ENCODE assay signal across 31 cellular contexts in genomic region chr18:46133534-46133933, GRCh38.
"Had no signal": no experiment of that assay in that cellular context is flagged by ENCODE, and none has a peak within 500 bp of the region (broad histone marks: within the 10 kb centered on the region; RNA-seq: fewer than 3 reads in every experiment).

No MANE protein-coding gene starts in this region.

- H3K4me1 ChIP-seq: adrenal gland, body of pancreas, esophagus muscularis mucosa, foreskin keratinocyte had no signal

- H3K27ac Mint-ChIP-seq: activated CD4-positive, alpha-beta memory T cell treated with anti-CD3 and anti-CD28 coated beads, Interleukin-2, amount 10 ng/mL, durations not matched to agents 7 days and 5 days; activated CD4-positive, alpha-beta T cell treated with anti-CD3 and anti-CD28 coated beads, Interleukin-2, amount 10 ng/mL, durations not matched to agents 7 days and 5 days; activated naive CD4-positive, alpha-beta T cell treated with anti-CD3 and anti-CD28 coated beads for 36 hours; activated naive CD4-positive, alpha-beta T cell treated with anti-CD3 and anti-CD28 coated beads, Interleukin-2, amount 50 U/mL, for 24 hours; activated naive CD8-positive, alpha-beta T cell treated with anti-CD3 and anti-CD28 coated beads for 36 hours; activated naive CD8-positive, alpha-beta T cell treated with anti-CD3 and anti-CD28 coated beads, Interleukin-2, amount 50 U/mL, for 24 hours; activated T-helper 1 cell treated with anti-CD3 and anti-CD28 coated beads, Interleukin-12 subunit alpha, Interleukin-12 subunit beta, Interleukin-2, Interleukin-4 antibody, amounts not matched to agents 30 ng/mL and 10 ng/mL and 1 ng/mL, durations not matched to agents 14 hours and 24 hours and 36 hours; activated T-helper 2 cell treated with anti-CD3 and anti-CD28 coated beads, Interferon-gamma antibody, Interleukin-2, Interleukin-4, amounts not matched to agents 10 μg/mL and 5 μg/mL and 100 μg/mL, durations not matched to agents 14 hours and 24 hours and 36 hours; effector memory CD8-positive, alpha-beta T cell had no signal

- H3K4me3 Mint-ChIP-seq: activated CD4-positive, alpha-beta memory T cell treated with anti-CD3 and anti-CD28 coated beads, Interleukin-2, amount 10 ng/mL, durations not matched to agents 7 days and 5 days; activated CD4-positive, alpha-beta T cell treated with anti-CD3 and anti-CD28 coated beads, Interleukin-2, amount 10 ng/mL, durations not matched to agents 7 days and 5 days; activated naive CD4-positive, alpha-beta T cell treated with anti-CD3 and anti-CD28 coated beads for 36 hours; activated naive CD4-positive, alpha-beta T cell treated with anti-CD3 and anti-CD28 coated beads, Interleukin-2, amount 50 U/mL, for 24 hours; activated naive CD8-positive, alpha-beta T cell treated with anti-CD3 and anti-CD28 coated beads for 36 hours; activated naive CD8-positive, alpha-beta T cell treated with anti-CD3 and anti-CD28 coated beads, Interleukin-2, amount 50 U/mL, for 24 hours; activated T-helper 1 cell treated with anti-CD3 and anti-CD28 coated beads, Interleukin-12 subunit alpha, Interleukin-12 subunit beta, Interleukin-2, Interleukin-4 antibody, amounts not matched to agents 30 ng/mL and 10 ng/mL and 1 ng/mL, durations not matched to agents 14 hours and 24 hours and 36 hours; effector memory CD8-positive, alpha-beta T cell had no signal

- DNase-seq: activated CD4-positive, alpha-beta memory T cell treated with anti-CD3 and anti-CD28 coated beads, Interleukin-2, amount 10 ng/mL, durations not matched to agents 7 days and 5 days; activated CD4-positive, alpha-beta T cell treated with anti-CD3 and anti-CD28 coated beads for 1 hour; activated CD4-positive, alpha-beta T cell treated with anti-CD3 and anti-CD28 coated beads for 4 hours; activated CD4-positive, alpha-beta T cell treated with anti-CD3 and anti-CD28 coated beads, Interleukin-2, amount 10 ng/mL, durations not matched to agents 7 days and 5 days; activated CD4-positive, alpha-beta T cell treated with anti-CD3 and anti-CD28 coated beads, Interleukin-2, amount 50 U/mL, for 4 hours; activated CD8-positive, alpha-beta memory T cell treated with anti-CD3 and anti-CD28 coated beads, Interleukin-2, amount 50 U/mL, for 4 hours; activated effector memory CD4-positive, alpha-beta T cell treated with anti-CD3 and anti-CD28 coated beads, Interleukin-2, amount 50 U/mL, for 16 hours; activated naive CD4-positive, alpha-beta T cell treated with anti-CD3 and anti-CD28 coated beads for 36 hours; activated naive CD8-positive, alpha-beta T cell treated with anti-CD3 and anti-CD28 coated beads for 36 hours; activated naive CD8-positive, alpha-beta T cell treated with anti-CD3 and anti-CD28 coated beads, Interleukin-2, amount 50 U/mL, for 24 hours; activated T-cell treated with anti-CD3 and anti-CD28 coated beads, Interleukin-2, amount 50 U/mL, for 1 hour; activated T-cell treated with anti-CD3 and anti-CD28 coated beads, Interleukin-2, amount 50 U/mL, for 48 hours; adrenal gland; amygdala; aorta; body of pancreas; caudate nucleus; cortex of kidney; dermis blood vessel endothelial cell; effector CD4-positive, alpha-beta T cell; effector memory CD8-positive, alpha-beta T cell; erythroblast; foreskin keratinocyte; gastrocnemius medialis; glutamatergic neuron; heart left ventricle; T-helper 2 cell had no signal

- H3K27me3 Mint-ChIP-seq: activated CD4-positive, alpha-beta memory T cell treated with anti-CD3 and anti-CD28 coated beads, Interleukin-2, amount 10 ng/mL, durations not matched to agents 7 days and 5 days; activated CD4-positive, alpha-beta T cell treated with anti-CD3 and anti-CD28 coated beads, Interleukin-2, amount 10 ng/mL, durations not matched to agents 7 days and 5 days; activated naive CD4-positive, alpha-beta T cell treated with anti-CD3 and anti-CD28 coated beads, Interleukin-2, amount 50 U/mL, for 24 hours; activated naive CD8-positive, alpha-beta T cell treated with anti-CD3 and anti-CD28 coated beads for 36 hours; activated naive CD8-positive, alpha-beta T cell treated with anti-CD3 and anti-CD28 coated beads, Interleukin-2, amount 50 U/mL, for 24 hours; effector memory CD8-positive, alpha-beta T cell had no signal

- H3K27ac ChIP-seq: adrenal gland, body of pancreas, esophagus muscularis mucosa, foreskin keratinocyte, gastrocnemius medialis, heart left ventricle had no signal

- H3K4me1 Mint-ChIP-seq: activated CD4-positive, alpha-beta memory T cell treated with anti-CD3 and anti-CD28 coated beads, Interleukin-2, amount 10 ng/mL, durations not matched to agents 7 days and 5 days; activated naive CD4-positive, alpha-beta T cell treated with anti-CD3 and anti-CD28 coated beads, Interleukin-2, amount 50 U/mL, for 24 hours; activated naive CD8-positive, alpha-beta T cell treated with anti-CD3 and anti-CD28 coated beads for 36 hours; activated naive CD8-positive, alpha-beta T cell treated with anti-CD3 and anti-CD28 coated beads, Interleukin-2, amount 50 U/mL, for 24 hours had no signal

- H3K9me3 Mint-ChIP-seq: activated CD4-positive, alpha-beta memory T cell treated with anti-CD3 and anti-CD28 coated beads, Interleukin-2, amount 10 ng/mL, durations not matched to agents 7 days and 5 days; activated CD4-positive, alpha-beta T cell treated with anti-CD3 and anti-CD28 coated beads, Interleukin-2, amount 10 ng/mL, durations not matched to agents 7 days and 5 days; activated naive CD4-positive, alpha-beta T cell treated with anti-CD3 and anti-CD28 coated beads for 36 hours; activated naive CD4-positive, alpha-beta T cell treated with anti-CD3 and anti-CD28 coated beads, Interleukin-2, amount 50 U/mL, for 24 hours; activated naive CD8-positive, alpha-beta T cell treated with anti-CD3 and anti-CD28 coated beads for 36 hours; activated naive CD8-positive, alpha-beta T cell treated with anti-CD3 and anti-CD28 coated beads, Interleukin-2, amount 50 U/mL, for 24 hours; activated T-helper 1 cell treated with anti-CD3 and anti-CD28 coated beads, Interleukin-12 subunit alpha, Interleukin-12 subunit beta, Interleukin-2, Interleukin-4 antibody, amounts not matched to agents 30 ng/mL and 10 ng/mL and 1 ng/mL, durations not matched to agents 14 hours and 24 hours and 36 hours; activated T-helper 2 cell treated with anti-CD3 and anti-CD28 coated beads, Interferon-gamma antibody, Interleukin-2, Interleukin-4, amounts not matched to agents 10 μg/mL and 5 μg/mL and 100 μg/mL, durations not matched to agents 14 hours and 24 hours and 36 hours; effector memory CD8-positive, alpha-beta T cell had no signal

- H3K4me3 ChIP-seq: adrenal gland, body of pancreas, esophagus muscularis mucosa, gastrocnemius medialis, heart left ventricle had no signal

- H3K27me3 ChIP-seq: adrenal gland, body of pancreas, esophagus muscularis mucosa, foreskin keratinocyte, gastrocnemius medialis, heart left ventricle had no signal

- ATAC-seq: activated naive CD8-positive, alpha-beta T cell treated with anti-CD3 and anti-CD28 coated beads, Interleukin-2, amount 50 U/mL, for 24 hours; body of pancreas; effector memory CD8-positive, alpha-beta T cell; foreskin keratinocyte; gastrocnemius medialis; heart left ventricle had no signal

- H3K9me3 ChIP-seq: adrenal gland, body of pancreas, esophagus muscularis mucosa, gastrocnemius medialis, heart left ventricle had no signal
